In the genomic region with DNA sequence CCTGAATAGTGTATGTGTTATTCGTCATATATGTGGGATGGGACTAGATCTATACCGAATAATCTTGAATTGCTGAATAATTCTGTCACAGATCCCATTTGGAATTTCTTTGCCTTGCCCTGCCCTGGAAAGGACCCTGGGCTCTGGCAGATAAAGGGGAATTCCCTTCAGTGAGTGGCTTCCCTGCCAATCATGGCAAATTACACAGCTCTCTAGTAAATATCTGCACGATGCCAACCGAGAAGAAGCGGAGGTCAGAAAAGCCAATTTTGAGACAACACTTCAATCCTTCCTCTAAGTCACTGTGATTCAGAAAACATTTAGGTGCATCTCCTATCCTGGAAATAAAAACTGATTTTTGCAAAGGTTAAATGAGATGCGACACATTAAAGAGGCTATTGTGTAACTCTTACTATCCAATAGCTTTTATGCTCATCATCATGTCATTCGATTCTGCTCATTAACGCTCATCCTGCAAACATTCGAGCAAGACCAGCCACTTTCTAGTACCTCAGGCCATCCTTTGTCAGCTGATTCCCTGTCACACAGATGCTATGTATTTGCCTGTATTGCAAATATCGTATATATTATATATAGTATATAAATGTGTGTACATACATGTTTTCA, we compare ENCODE assay signal across 2 cellular contexts.
TF ChIP-seq lines count a peak whose summit lies in the region.

No MANE protein-coding gene starts in this region.

TF ChIP-seq in WTC11, 78 proteins besides CTCF, POLR2A, EP300 and RAD21 (continued from another document):
- TF ChIP-seq ZNF425 (CRISPR knock-in tag; conservative IDR thresholded peaks at IDR 0.05): peak; percentile 58; the same call in 1 of the 2 replicates
- TF ChIP-seq, protein P1, sequence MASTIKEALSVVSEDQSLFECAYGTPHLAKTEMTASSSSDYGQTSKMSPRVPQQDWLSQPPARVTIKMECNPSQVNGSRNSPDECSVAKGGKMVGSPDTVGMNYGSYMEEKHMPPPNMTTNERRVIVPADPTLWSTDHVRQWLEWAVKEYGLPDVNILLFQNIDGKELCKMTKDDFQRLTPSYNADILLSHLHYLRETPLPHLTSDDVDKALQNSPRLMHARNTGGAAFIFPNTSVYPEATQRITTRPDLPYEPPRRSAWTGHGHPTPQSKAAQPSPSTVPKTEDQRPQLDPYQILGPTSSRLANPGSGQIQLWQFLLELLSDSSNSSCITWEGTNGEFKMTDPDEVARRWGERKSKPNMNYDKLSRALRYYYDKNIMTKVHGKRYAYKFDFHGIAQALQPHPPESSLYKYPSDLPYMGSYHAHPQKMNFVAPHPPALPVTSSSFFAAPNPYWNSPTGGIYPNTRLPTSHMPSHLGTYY (CRISPR knock-in tag; IDR thresholded peaks at IDR 0.05): 0 out of 2 replicates have a peak, but pooled peaks have one; percentile 25
- TF ChIP-seq ZNF396 (CRISPR knock-in tag; IDR thresholded peaks at IDR 0.05; ENCODE audit: borderline replicate concordance): no peak
- TF ChIP-seq NFATC4 (CRISPR knock-in tag; IDR thresholded peaks at IDR 0.05): peak; percentile 77; the same call in 1 of the 2 replicates
- TF ChIP-seq, protein P2, sequence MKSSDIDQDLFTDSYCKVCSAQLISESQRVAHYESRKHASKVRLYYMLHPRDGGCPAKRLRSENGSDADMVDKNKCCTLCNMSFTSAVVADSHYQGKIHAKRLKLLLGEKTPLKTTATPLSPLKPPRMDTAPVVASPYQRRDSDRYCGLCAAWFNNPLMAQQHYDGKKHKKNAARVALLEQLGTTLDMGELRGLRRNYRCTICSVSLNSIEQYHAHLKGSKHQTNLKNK (CRISPR knock-in tag; IDR thresholded peaks at IDR 0.05): peak; percentile 52; the same call in 1 of the 2 replicates
- TF ChIP-seq, protein P3, sequence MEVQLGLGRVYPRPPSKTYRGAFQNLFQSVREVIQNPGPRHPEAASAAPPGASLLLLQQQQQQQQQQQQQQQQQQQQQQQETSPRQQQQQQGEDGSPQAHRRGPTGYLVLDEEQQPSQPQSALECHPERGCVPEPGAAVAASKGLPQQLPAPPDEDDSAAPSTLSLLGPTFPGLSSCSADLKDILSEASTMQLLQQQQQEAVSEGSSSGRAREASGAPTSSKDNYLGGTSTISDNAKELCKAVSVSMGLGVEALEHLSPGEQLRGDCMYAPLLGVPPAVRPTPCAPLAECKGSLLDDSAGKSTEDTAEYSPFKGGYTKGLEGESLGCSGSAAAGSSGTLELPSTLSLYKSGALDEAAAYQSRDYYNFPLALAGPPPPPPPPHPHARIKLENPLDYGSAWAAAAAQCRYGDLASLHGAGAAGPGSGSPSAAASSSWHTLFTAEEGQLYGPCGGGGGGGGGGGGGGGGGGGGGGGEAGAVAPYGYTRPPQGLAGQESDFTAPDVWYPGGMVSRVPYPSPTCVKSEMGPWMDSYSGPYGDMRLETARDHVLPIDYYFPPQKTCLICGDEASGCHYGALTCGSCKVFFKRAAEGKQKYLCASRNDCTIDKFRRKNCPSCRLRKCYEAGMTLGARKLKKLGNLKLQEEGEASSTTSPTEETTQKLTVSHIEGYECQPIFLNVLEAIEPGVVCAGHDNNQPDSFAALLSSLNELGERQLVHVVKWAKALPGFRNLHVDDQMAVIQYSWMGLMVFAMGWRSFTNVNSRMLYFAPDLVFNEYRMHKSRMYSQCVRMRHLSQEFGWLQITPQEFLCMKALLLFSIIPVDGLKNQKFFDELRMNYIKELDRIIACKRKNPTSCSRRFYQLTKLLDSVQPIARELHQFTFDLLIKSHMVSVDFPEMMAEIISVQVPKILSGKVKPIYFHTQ (CRISPR knock-in tag; IDR thresholded peaks at IDR 0.05): peak; percentile 78
- TF ChIP-seq EMX1 (CRISPR knock-in tag; IDR thresholded peaks at IDR 0.05): 0 out of 2 replicates have a peak, but pooled peaks have one; percentile 69

TF ChIP-seq in HepG2, 621 proteins besides CTCF, POLR2A, EP300 and RAD21 (continued from another document):
- TF ChIP-seq, protein P4, sequence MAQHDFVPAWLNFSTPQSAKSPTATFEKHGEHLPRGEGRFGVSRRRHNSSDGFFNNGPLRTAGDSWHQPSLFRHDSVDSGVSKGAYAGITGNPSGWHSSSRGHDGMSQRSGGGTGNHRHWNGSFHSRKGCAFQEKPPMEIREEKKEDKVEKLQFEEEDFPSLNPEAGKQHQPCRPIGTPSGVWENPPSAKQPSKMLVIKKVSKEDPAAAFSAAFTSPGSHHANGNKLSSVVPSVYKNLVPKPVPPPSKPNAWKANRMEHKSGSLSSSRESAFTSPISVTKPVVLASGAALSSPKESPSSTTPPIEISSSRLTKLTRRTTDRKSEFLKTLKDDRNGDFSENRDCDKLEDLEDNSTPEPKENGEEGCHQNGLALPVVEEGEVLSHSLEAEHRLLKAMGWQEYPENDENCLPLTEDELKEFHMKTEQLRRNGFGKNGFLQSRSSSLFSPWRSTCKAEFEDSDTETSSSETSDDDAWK (CRISPR knock-in tag; IDR thresholded peaks at IDR 0.05): no peak
- TF ChIP-seq, protein P5, sequence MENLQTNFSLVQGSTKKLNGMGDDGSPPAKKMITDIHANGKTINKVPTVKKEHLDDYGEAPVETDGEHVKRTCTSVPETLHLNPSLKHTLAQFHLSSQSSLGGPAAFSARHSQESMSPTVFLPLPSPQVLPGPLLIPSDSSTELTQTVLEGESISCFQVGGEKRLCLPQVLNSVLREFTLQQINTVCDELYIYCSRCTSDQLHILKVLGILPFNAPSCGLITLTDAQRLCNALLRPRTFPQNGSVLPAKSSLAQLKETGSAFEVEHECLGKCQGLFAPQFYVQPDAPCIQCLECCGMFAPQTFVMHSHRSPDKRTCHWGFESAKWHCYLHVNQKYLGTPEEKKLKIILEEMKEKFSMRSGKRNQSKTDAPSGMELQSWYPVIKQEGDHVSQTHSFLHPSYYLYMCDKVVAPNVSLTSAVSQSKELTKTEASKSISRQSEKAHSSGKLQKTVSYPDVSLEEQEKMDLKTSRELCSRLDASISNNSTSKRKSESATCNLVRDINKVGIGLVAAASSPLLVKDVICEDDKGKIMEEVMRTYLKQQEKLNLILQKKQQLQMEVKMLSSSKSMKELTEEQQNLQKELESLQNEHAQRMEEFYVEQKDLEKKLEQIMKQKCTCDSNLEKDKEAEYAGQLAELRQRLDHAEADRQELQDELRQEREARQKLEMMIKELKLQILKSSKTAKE (CRISPR knock-in tag; IDR thresholded peaks at IDR 0.05; ENCODE audit: borderline replicate concordance): no peak
- TF ChIP-seq BCL6 (CRISPR knock-in tag; IDR thresholded peaks at IDR 0.05) (peak; percentile 61), LCORL (IDR thresholded peaks at IDR 0.05) (no peak), LCORL (CRISPR knock-in tag; IDR thresholded peaks at IDR 0.05) (0 out of 2 replicates have a peak, but pooled peaks have one; percentile 30), CEBPB (IDR thresholded peaks at IDR 0.05; ENCODE audit: borderline replicate concordance, low read depth, low read length) (peak; percentile 30; the same call in 1 of the 2 replicates), GFI1 (CRISPR knock-in tag; IDR thresholded peaks at IDR 0.05; ENCODE audit: borderline replicate concordance) (0 out of 2 replicates have a peak, but pooled peaks have one; percentile 30), SOX6 (IDR thresholded peaks at IDR 0.05) (no peak), SOX6 (CRISPR knock-in tag; IDR thresholded peaks at IDR 0.05) (0 out of 2 replicates have a peak, but pooled peaks have one; percentile 1), KDM4B (CRISPR knock-in tag; IDR thresholded peaks at IDR 0.05) (no peak)
